ENCODE assay signal across 1 cellular context in genomic region chr3:37054370-37054769, GRCh38.
TF ChIP-seq lines count a peak whose summit lies in the region.

No MANE protein-coding gene starts in this region.

TF ChIP-seq in HepG2, 621 proteins besides CTCF, POLR2A, EP300 and RAD21 (continued from another document):
- TF ChIP-seq IRF1 (CRISPR knock-in tag; IDR thresholded peaks at IDR 0.05; ENCODE audit: low read depth): no peak
- TF ChIP-seq SATB2 (CRISPR knock-in tag; IDR thresholded peaks at IDR 0.05): no peak
- no peak for TF ChIP-seq ZBTB26 (CRISPR knock-in tag; IDR thresholded peaks at IDR 0.05; ENCODE audit: borderline replicate concordance)
- no peak for TF ChIP-seq AGO1 (IDR thresholded peaks at IDR 0.05; ENCODE audit: low read depth, low read length, poor library complexity, severe bottlenecking)
- TF ChIP-seq ZNF280D (CRISPR knock-in tag; IDR thresholded peaks at IDR 0.05): no peak
- TF ChIP-seq MIER2 (CRISPR knock-in tag; IDR thresholded peaks at IDR 0.05): no peak
- TF ChIP-seq ISL2 (CRISPR knock-in tag; IDR thresholded peaks at IDR 0.05): no peak
- no peak for TF ChIP-seq PRDM10 (CRISPR knock-in tag; IDR thresholded peaks at IDR 0.05; ENCODE audit: low read depth)
- no peak for TF ChIP-seq ATF5 (CRISPR knock-in tag; IDR thresholded peaks at IDR 0.05; ENCODE audit: low read depth)
